8 cellular contexts compared by ENCODE assay signal in genomic region chr12:65306603-65307501, GRCh38. TPM values are rescaled to one million over a fixed set of nuclear protein-coding genes. Genes with fewer than 3 reads are reported as not detected.
DNase-seq lines count a peak whose midpoint lies in the region; ATAC-seq and TF ChIP-seq lines count a peak whose summit lies in the region.

No MANE protein-coding gene starts in this region.

- no peaks in the 10 kb centered on the region for H3K27me3 ChIP-seq in SJSA1 (replicated peaks)
- H3K27me3 ChIP-seq in psoas muscle (ENCODE audit: insufficient read depth in 3 of 3, low read length in 2 of 3): no peaks in the 10 kb centered on the region
- H3K27me3 ChIP-seq in aorta (ENCODE audit: control insufficient read depth in 1 of 2, insufficient read depth in 2 of 2, low read length in 1 of 2): no peaks in the 10 kb centered on the region

- H3K9me3 Mint-ChIP-seq in Calu3 (ENCODE audit: low read depth, unreplicated experiment): no peaks in the 10 kb centered on the region

- H3K36me3 Mint-ChIP-seq in Calu3 (ENCODE audit: insufficient read depth, unreplicated experiment): no peaks in the 10 kb centered on the region

- H3K9me3 ChIP-seq in SJSA1 (replicated peaks) (no peaks in the 10 kb centered on the region), psoas muscle (no peaks in the 10 kb centered on the region), aorta (ENCODE audit: control insufficient read depth, low read length) (no peaks in the 10 kb centered on the region)

- H3K27ac ChIP-seq in SJSA1 (peak overlapping the region; percentile 45), psoas muscle (no peak overlapping the region), aorta (ENCODE audit: low read depth in 1 of 2, low read length in 2 of 2) (no peak overlapping the region)

- TF ChIP-seq CTCF in Calu3 (IDR thresholded peaks at IDR 0.05; ENCODE audit: unreplicated experiment): peak; percentile 77
- TF ChIP-seq CTCF in fibroblast of villous mesenchyme (IDR thresholded peaks at IDR 0.05; ENCODE audit: insufficient read depth, low read depth, low read length): peak; percentile 59
- peak; percentile 47 for TF ChIP-seq CTCF in psoas muscle (IDR thresholded peaks at IDR 0.05)

- peaks cover 8% of the 10 kb centered on the region; the same call in 1 of the 2 replicates for H3K36me3 ChIP-seq in SJSA1
- H3K36me3 ChIP-seq in psoas muscle (ENCODE audit: insufficient read depth in 1 of 2, low read depth in 1 of 2): peaks cover 0 to 15% of the 10 kb centered on the region in 2 donors
- H3K36me3 ChIP-seq in aorta (ENCODE audit: control insufficient read depth in 1 of 2, insufficient read depth in 2 of 2, low read length in 1 of 2): no peaks in the 10 kb centered on the region

- H3K27me3 Mint-ChIP-seq in Calu3 (ENCODE audit: unreplicated experiment): peaks cover 15% of the 10 kb centered on the region

- intact Hi-C loops in Calu3 (cut with micrococcal nuclease; ENCODE audit: unreplicated experiment) (loop anchor here (1.0 to 5.0 kb wide), 4 partner anchors 570 to 800 kb away; no protein-coding TSS in a partner anchor), psoas muscle (cut with DNase I) (no loop called here), aorta (cut with DNase I) (no loop called here)

- WGBS in psoas muscle, 3 donors: 42 to 52% (median 48%) methylated on average over 8 of the region's 8 CpGs
- 31% methylated on average over 8 of the region's 8 CpGs for WGBS in aorta, 2 donors

- peak overlapping the region; percentile 25 for H3K4me3 Mint-ChIP-seq in Calu3 (ENCODE audit: low read depth, unreplicated experiment)

- H3K4me3 ChIP-seq in SJSA1 (no peak overlapping the region), fibroblast of villous mesenchyme (ENCODE audit: low read depth, low read length) (no peak overlapping the region), psoas muscle (no peak overlapping the region), aorta (ENCODE audit: low read length in 2 of 2) (no peak overlapping the region)

- H3K4me1 ChIP-seq in SJSA1 (replicated peaks) (peaks cover 36% of the 10 kb centered on the region), psoas muscle (peaks cover 24% of the 10 kb centered on the region), aorta (ENCODE audit: control insufficient read depth in 1 of 2, insufficient read depth in 2 of 2, low read length in 2 of 2) (peaks cover 3 to 6% of the 10 kb centered on the region in 2 donors)

- peaks cover 12% of the 10 kb centered on the region for H3K4me1 Mint-ChIP-seq in Calu3 (ENCODE audit: low read depth, unreplicated experiment)

- peak; percentile 55 to 78 (median 63) for ATAC-seq in psoas muscle
- no peak for ATAC-seq in aorta (ENCODE audit: low FRiP score)
- ATAC-seq in GM21529 (IDR thresholded peaks at IDR 0.05; ENCODE audit: unreplicated experiment): no peak

- BruUV-seq in Calu3 (replicated peaks; lab: Mats Ljungman, UMichigan): no TSS peak

- peak overlapping the region; percentile 33 for H3K27ac Mint-ChIP-seq in Calu3 (ENCODE audit: unreplicated experiment)

- CTCF ChIA-PET in Calu3 (lab: Charles Lee): interaction anchor here (0.5 to 1.3 kb wide), 3 partner anchors 296 to 732 kb away, joined by 3 to 5 read pairs (median 5); no protein-coding TSS in a partner anchor

- DNase-seq in Calu3 (peak; percentile 54), HT-29 (ENCODE audit: low spot score) (peak; percentile 87), SJSA1 (ENCODE audit: low read depth in 1 of 2, low spot score in 2 of 2) (peak; percentile 72 to 79), fibroblast of villous mesenchyme (ENCODE audit: low read depth) (peak; percentile 96), psoas muscle (peak in 1 of 2 donors; percentile 15), aorta (no peak), HuH-7.5 (ENCODE audit: low spot score) (no peak)

RNA-seq across cellular contexts. Expression of gene MSRB3, which starts 28.4 kb away (rescaled TPM):
- total RNA-seq in Calu3 (2022) (1.4 and 1.5 TPM in 2 replicates), fibroblast of villous mesenchyme (89.2 and 111 TPM in 2 replicates), psoas muscle (10 to 100 TPM; 48.3 to 64.1 (median 56.6) TPM), aorta (100 to 1,000 TPM; 198 to 298 TPM)
- total RNA-seq in HT-29 (2014; rRNA removed; shearing (Covaris generic)): 0.05 TPM in 1 of 2 replicates, not detected in the other
- total RNA-seq in SJSA1 (2014; rRNA removed; shearing (Covaris generic)): 47.2 and 55.9 TPM in 2 replicates
- polyA plus RNA-seq in psoas muscle (10 to 100 TPM; 15.4 to 43.6 (median 34.5) TPM), aorta (100 to 1,000 TPM; 119 to 252 TPM)

Comparison
In these comparisons a context has a peak if more than half of its experiments do, and no peak if none do; other contexts are left out.
1. DNase-seq: peak in Calu3 (single experiment), HT-29 (single experiment), SJSA1 (2 of 2) and fibroblast of villous mesenchyme (single experiment); none in aorta (0 of 2) and HuH-7.5 (single experiment).
2. ATAC-seq: peak in psoas muscle (4 of 4); none in aorta (single experiment) and GM21529 (single experiment).
3. RNA of gene MSRB3, which starts 28.4 kb away (total RNA-seq): 198 to 298 TPM in aorta, 89.2 to 111 TPM in fibroblast of villous mesenchyme, 48.3 to 64.1 TPM in psoas muscle and 47.2 to 55.9 TPM in SJSA1; 1.4 to 1.5 TPM in Calu3 and 0.05 TPM in HT-29; every median in the first group is over 10 times any median in the second.
4. Peak in every context shown above with its lines, with median percentiles within 50 percentile points of each other: CTCF ChIP-seq.